9 cellular contexts compared by ENCODE assay signal in genomic region chr22:43884600-43885318, GRCh38. TPM values are rescaled to one million over a fixed set of nuclear protein-coding genes. Genes with fewer than 3 reads are reported as not detected.
DNase-seq lines count a peak whose midpoint lies in the region; ATAC-seq and TF ChIP-seq lines count a peak whose summit lies in the region.
"Had no signal": no experiment of that assay in that cellular context is flagged by ENCODE, and none has a peak within 500 bp of the region (broad histone marks: within the 10 kb centered on the region; RNA-seq: fewer than 3 reads in every experiment).

No MANE protein-coding gene starts in this region.

- WGBS in lower leg skin, 2 donors: 18 to 23% methylated on average over 15 to 18 of the region's 18 CpGs

- intact Hi-C loops in lower leg skin (cut with DNase I; ENCODE audit: low total_unique reads): no loop called here

- ATAC-seq in GM21619 (IDR thresholded peaks at IDR 0.05; ENCODE audit: unreplicated experiment): peak; percentile 80
- ATAC-seq: T-helper 17 cell had no signal

- no peak overlapping the region for H3K4me3 ChIP-seq in choroid plexus epithelial cell (ENCODE audit: low read depth, low read length)
- H3K4me3 ChIP-seq in lower leg skin (ENCODE audit: low read depth, poor library complexity, severe bottlenecking): no peak overlapping the region

- TF ChIP-seq CTCF in VCaP (conservative IDR thresholded peaks at IDR 0.05): peak; percentile 91
- peak; percentile 88 for TF ChIP-seq CTCF in choroid plexus epithelial cell (conservative IDR thresholded peaks at IDR 0.05; ENCODE audit: low read depth, low read length)
- no peak for TF ChIP-seq CTCF in lower leg skin (IDR thresholded peaks at IDR 0.05)

- no peak overlapping the region for H3K27ac ChIP-seq in VCaP

- no peak for TF ChIP-seq POLR2A in lower leg skin (IDR thresholded peaks at IDR 0.05)

- DNase-seq in EH (ENCODE audit: low read depth): peak; percentile 50
- DNase-seq in LoVo (ENCODE audit: low spot score): peak; percentile 43
- DNase-seq in choroid plexus epithelial cell (ENCODE audit: low read depth): peak; percentile 52
- DNase-seq in lung microvascular endothelial cell (ENCODE audit: low read depth in 2 of 2): peak; percentile 37 to 54
- peak; percentile 29 for DNase-seq in stromal cell of bone marrow (ENCODE audit: low read depth)
- no peak for DNase-seq in lower leg skin (ENCODE audit: low spot score in 2 of 2)

RNA-seq across cellular contexts. Expression of gene PNPLA5, which starts 7.1 kb away (rescaled TPM):
- total RNA-seq in lung microvascular endothelial cell: not detected in 2 replicates
- 1 to 10 TPM in 3 of 4 donors, not detected in 1; 1.7 to 9.7 (median 4.8) TPM for total RNA-seq in lower leg skin
- total RNA-seq: T-helper 17 cell had no signal

RNA-seq across cellular contexts. Expression of gene SULT4A1, which starts 22.4 kb away (rescaled TPM):
- total RNA-seq in lung microvascular endothelial cell: 0.22 TPM in 1 of 2 replicates, not detected in the other
- not detected for total RNA-seq in lower leg skin
- total RNA-seq: T-helper 17 cell had no signal

RNA-seq across cellular contexts. Expression of gene PNPLA3, which starts 38.8 kb away (rescaled TPM):
- total RNA-seq in lung microvascular endothelial cell: 0.60 and 1.1 TPM in 2 replicates
- 10 to 100 TPM; 14.0 to 22.9 (median 20.4) TPM for total RNA-seq in lower leg skin
- total RNA-seq: T-helper 17 cell had no signal

Comparison
In these comparisons a context has a peak if more than half of its experiments do, and no peak if none do; other contexts are left out.
1. DNase-seq: peak in EH (single experiment), LoVo (single experiment), choroid plexus epithelial cell (single experiment), lung microvascular endothelial cell (2 of 2) and stromal cell of bone marrow (single experiment); none in lower leg skin (0 of 2).
2. CTCF ChIP-seq: peak in VCaP (single experiment) and choroid plexus epithelial cell (single experiment); none in lower leg skin (0 of 3).